In the genomic region with DNA sequence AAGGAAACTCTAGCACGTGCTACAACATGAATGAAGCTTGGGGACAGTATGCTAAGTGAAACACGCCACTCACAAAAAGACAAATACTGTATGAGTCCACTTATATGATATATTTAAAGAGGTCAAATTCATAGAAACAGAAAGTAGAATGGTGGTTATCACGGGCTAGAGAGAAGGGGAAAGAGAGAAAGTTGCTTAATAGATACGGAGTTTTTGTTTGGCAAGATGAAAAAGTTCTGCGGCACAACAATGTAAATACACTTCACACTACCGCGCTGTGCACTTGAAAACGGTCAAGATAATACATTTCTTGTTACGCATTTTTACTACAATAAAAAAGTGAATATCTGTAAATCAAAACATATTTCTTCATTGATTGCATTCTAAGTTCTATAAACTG, we compare ENCODE assay signal across 18 cellular contexts.
"Had no signal": no experiment of that assay in that cellular context is flagged by ENCODE, and none has a peak within 500 bp of the region (broad histone marks: within the 10 kb centered on the region; RNA-seq: fewer than 3 reads in every experiment).

No MANE protein-coding gene starts in this region.

- H3K27me3 ChIP-seq: dorsolateral prefrontal cortex, gastrocnemius medialis, suprapubic skin, tibial artery had no signal

- H3K4me3 ChIP-seq: dorsolateral prefrontal cortex, gastrocnemius medialis, lung, suprapubic skin, tibial artery had no signal

- DNase-seq: central memory CD4-positive, alpha-beta T cell; cortex of kidney; dorsolateral prefrontal cortex; effector CD8-positive, alpha-beta T cell; gastrocnemius medialis; kidney; left cardiac atrium; left ventricle myocardium superior; mesenchymal stem cell; midbrain; posterior cingulate gyrus; small intestine; stimulated activated CD4-positive, alpha-beta T cell treated with anti-CD3 and anti-CD28 coated beads, Interleukin-12 subunit alpha, Interleukin-12 subunit beta, amount 100 ng/mL, for 4 hours; stimulated activated naive CD8-positive, alpha-beta T cell treated with anti-CD3 and anti-CD28 coated beads, Interleukin-15, Interleukin-2, amounts not matched to agents 100 U/mL and 50 U/mL, for 24 hours; tibial artery had no signal

- ATAC-seq: esophagus mucosa; gastrocnemius medialis; left cardiac atrium; left ventricle myocardium superior; stimulated activated naive CD8-positive, alpha-beta T cell treated with anti-CD3 and anti-CD28 coated beads, Interleukin-15, Interleukin-2, amounts not matched to agents 100 U/mL and 50 U/mL, for 24 hours had no signal

- H3K36me3 ChIP-seq: gastrocnemius medialis, suprapubic skin, tibial artery had no signal

- H3K4me1 ChIP-seq: gastrocnemius medialis had no signal

- H3K9me3 ChIP-seq: gastrocnemius medialis, suprapubic skin, tibial artery had no signal

- H3K27ac ChIP-seq: dorsolateral prefrontal cortex, gastrocnemius medialis, suprapubic skin had no signal
